In the genomic region with DNA sequence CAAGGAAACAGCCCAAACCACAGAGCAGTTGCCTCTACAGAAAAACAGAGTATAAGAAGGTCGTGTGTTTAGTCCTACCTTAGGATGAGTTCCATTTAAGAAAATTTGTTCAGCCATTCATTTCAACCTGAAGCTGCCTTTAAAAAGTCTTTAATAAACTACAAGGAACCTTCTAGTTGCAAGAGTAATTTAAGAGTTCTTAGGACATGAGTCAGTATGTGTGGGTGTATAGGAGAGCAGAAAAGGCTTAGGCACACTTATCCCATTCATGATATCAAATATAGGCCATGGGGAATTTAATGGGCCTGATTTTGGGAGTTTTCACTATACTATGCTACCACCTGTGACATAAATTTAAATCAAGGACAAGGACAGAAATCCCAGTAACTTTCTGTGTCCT, we compare ENCODE assay signal across 23 cellular contexts.
A peak's percentile ranks its signal among the peaks of the same experiment; 100 is the strongest.
DNase-seq lines count a peak whose midpoint lies in the region; ATAC-seq, FAIRE-seq and TF ChIP-seq lines count a peak whose summit lies in the region.
"Had no signal": no experiment of that assay in that cellular context is flagged by ENCODE, and none has a peak within 500 bp of the region (broad histone marks: within the 10 kb centered on the region; RNA-seq: fewer than 3 reads in every experiment).

No MANE protein-coding gene starts in this region.

- H3K4me1 ChIP-seq in HCT116 (ENCODE audit: control insufficient read depth in 1 of 2, insufficient read depth in 2 of 2, low read length in 2 of 2) (peaks cover 0 to 9% of the 10 kb centered on the region in 2 experiments; a peak in 1 of 4 replicates), astrocyte (ENCODE audit: insufficient read depth, low read length) (peaks cover 4% of the 10 kb centered on the region), Karpas-422 (ENCODE audit: low read length) (no peaks in the 10 kb centered on the region), BE2C (no peaks in the 10 kb centered on the region), mucosa of descending colon (ENCODE audit: low read depth) (no peaks in the 10 kb centered on the region)
- H3K4me1 ChIP-seq: right lobe of liver had no signal

- H3K9ac ChIP-seq in HCT116 (ENCODE audit: low read length) (no peak overlapping the region), astrocyte (ENCODE audit: low read length) (no peak overlapping the region), Karpas-422 (ENCODE audit: low read length) (no peak overlapping the region)

- H3K4me3 Mint-ChIP-seq in astrocyte (ENCODE audit: unreplicated experiment): no peak overlapping the region
- H3K4me3 Mint-ChIP-seq: activated CD4-positive, alpha-beta memory T cell treated with anti-CD3 and anti-CD28 coated beads, Interleukin-2, amount 10 ng/mL, durations not matched to agents 7 days and 5 days; activated naive CD4-positive, alpha-beta T cell treated with anti-CD3 and anti-CD28 coated beads, Interleukin-2, amount 50 U/mL, for 24 hours; IgD-negative memory B cell; nephron had no signal

- peak overlapping the region; percentile 27; the same call in 1 of the 2 replicates for H3K4me2 ChIP-seq in HCT116 (ENCODE audit: low read length)
- H3K4me2 ChIP-seq in astrocyte (ENCODE audit: low read length): peak overlapping the region; percentile 3
- no peak overlapping the region for H3K4me2 ChIP-seq in Karpas-422 (ENCODE audit: low read depth, low read length, poor library complexity, severe bottlenecking)

- H3K27me3 Mint-ChIP-seq in astrocyte (ENCODE audit: low read depth, unreplicated experiment): no peaks in the 10 kb centered on the region
- H3K27me3 Mint-ChIP-seq: activated CD4-positive, alpha-beta memory T cell treated with anti-CD3 and anti-CD28 coated beads, Interleukin-2, amount 10 ng/mL, durations not matched to agents 7 days and 5 days had no signal

- DNase-seq in HCT116 (ENCODE audit: low read depth, low spot score): no peak
- DNase-seq in astrocyte (ENCODE audit: low read depth): peak; percentile 56
- DNase-seq in iris pigment epithelial cell (ENCODE audit: low read depth): peak; percentile 46
- no peak for DNase-seq in Karpas-422
- DNase-seq in BE2C: no peak
- no peak for DNase-seq in mucosa of descending colon
- DNase-seq in NCI-H1105 (lab: John Stamatoyannopoulos, UW): no peak
- DNase-seq: activated CD4-positive, alpha-beta memory T cell treated with anti-CD3 and anti-CD28 coated beads, Interleukin-2, amount 10 ng/mL, durations not matched to agents 7 days and 5 days; glutamatergic neuron; kidney; NCI-H2081 treated with DMSO at 0.1 percent for 48 hours; NCI-H82; ovary; right lobe of liver; stimulated activated CD4-positive, alpha-beta T cell treated with anti-CD3 and anti-CD28 coated beads, Interleukin-15, amount 100 ng/mL, for 24 hours; stimulated activated naive CD4-positive, alpha-beta T cell treated with Interleukin-2 at 50 U/mL for 16 hours had no signal

- ATAC-seq in HCT116: no peak
- ATAC-seq in mucosa of descending colon: no peak
- ATAC-seq: right lobe of liver had no signal

- CTCF ChIA-PET in HCT116 (lab: Charles Lee): no interaction called here

- no peak overlapping the region for H3K4me3 ChIP-seq in HCT116 (replicated peaks in 1 of 2; ENCODE audit: low read depth in 1 of 2, low read length in 2 of 2)
- no peak overlapping the region for H3K4me3 ChIP-seq in astrocyte (ENCODE audit: insufficient read depth, low read depth, low read length)
- H3K4me3 ChIP-seq in Karpas-422 (ENCODE audit: low read length): no peak overlapping the region
- H3K4me3 ChIP-seq in BE2C (ENCODE audit: low read depth, low read length): no peak overlapping the region
- no peak overlapping the region for H3K4me3 ChIP-seq in mucosa of descending colon
- H3K4me3 ChIP-seq: ovary, right lobe of liver had no signal

- H3K4me1 Mint-ChIP-seq in astrocyte (ENCODE audit: low read depth, unreplicated experiment): peaks cover 16% of the 10 kb centered on the region
- H3K4me1 Mint-ChIP-seq: activated CD4-positive, alpha-beta memory T cell treated with anti-CD3 and anti-CD28 coated beads, Interleukin-2, amount 10 ng/mL, durations not matched to agents 7 days and 5 days; activated naive CD4-positive, alpha-beta T cell treated with anti-CD3 and anti-CD28 coated beads, Interleukin-2, amount 50 U/mL, for 24 hours; IgD-negative memory B cell; nephron had no signal

- no peaks in the 10 kb centered on the region for H3K36me3 Mint-ChIP-seq in astrocyte (ENCODE audit: low read depth, unreplicated experiment)
- H3K36me3 Mint-ChIP-seq: activated naive CD4-positive, alpha-beta T cell treated with anti-CD3 and anti-CD28 coated beads, Interleukin-2, amount 50 U/mL, for 24 hours; IgD-negative memory B cell had no signal

- intact Hi-C loops in HCT116 (cut with micrococcal nuclease): no loop called here
- intact Hi-C loops in mucosa of descending colon (cut with DNase I, micrococcal nuclease): no loop called here

- no peak for TF ChIP-seq RAD21 in HCT116 (IDR thresholded peaks at IDR 0.05; ENCODE audit: low read depth)

- no peaks in the 10 kb centered on the region for H3K79me2 ChIP-seq in HCT116 (ENCODE audit: insufficient read depth, low read length)
- no peaks in the 10 kb centered on the region for H3K79me2 ChIP-seq in astrocyte (ENCODE audit: insufficient read depth, low read length)
- H3K79me2 ChIP-seq in Karpas-422 (ENCODE audit: low read length): no peaks in the 10 kb centered on the region

- no TSS peak for BruUV-seq in HCT116 (replicated peaks; lab: Mats Ljungman, UMichigan)

- H3K27ac ChIP-seq in HCT116 (ENCODE audit: low read depth, low read length) (no peak overlapping the region), astrocyte (ENCODE audit: low read depth, low read length) (no peak overlapping the region), Karpas-422 (ENCODE audit: low read length) (no peak overlapping the region)
- H3K27ac ChIP-seq: ovary, right lobe of liver, RWPE1 had no signal

- H3K9me3 ChIP-seq in HCT116 (ENCODE audit: control insufficient read depth in 1 of 2, insufficient read depth in 1 of 2, low read depth in 1 of 2, low read length in 2 of 2) (no peaks in the 10 kb centered on the region), astrocyte (ENCODE audit: insufficient read depth, low read depth, low read length) (no peaks in the 10 kb centered on the region), Karpas-422 (ENCODE audit: low read length) (peaks cover 16% of the 10 kb centered on the region; the same call in 1 of the 2 replicates), BE2C (no peaks in the 10 kb centered on the region), mucosa of descending colon (no peaks in the 10 kb centered on the region)
- H3K9me3 ChIP-seq: ovary, right lobe of liver had no signal

- no peaks in the 10 kb centered on the region for H3K27me3 ChIP-seq in HCT116 (ENCODE audit: insufficient read depth, low read length)
- H3K27me3 ChIP-seq in astrocyte (ENCODE audit: insufficient read depth, low read length): no peaks in the 10 kb centered on the region
- no peaks in the 10 kb centered on the region for H3K27me3 ChIP-seq in Karpas-422 (ENCODE audit: low read length)
- no peaks in the 10 kb centered on the region for H3K27me3 ChIP-seq in BE2C
- H3K27me3 ChIP-seq: ovary, right lobe of liver had no signal

- peak overlapping the region; percentile 70 for H3K27ac Mint-ChIP-seq in astrocyte (ENCODE audit: unreplicated experiment)
- H3K27ac Mint-ChIP-seq: activated CD4-positive, alpha-beta memory T cell treated with anti-CD3 and anti-CD28 coated beads, Interleukin-2, amount 10 ng/mL, durations not matched to agents 7 days and 5 days; activated naive CD4-positive, alpha-beta T cell treated with anti-CD3 and anti-CD28 coated beads, Interleukin-2, amount 50 U/mL, for 24 hours; activated T-helper 2 cell treated with anti-CD3 and anti-CD28 coated beads, Interferon-gamma antibody, Interleukin-2, Interleukin-4, amounts not matched to agents 10 μg/mL and 5 μg/mL and 100 μg/mL, durations not matched to agents 14 hours and 24 hours and 36 hours; IgD-negative memory B cell; nephron had no signal

- no peak for TF ChIP-seq POLR2A in HCT116 (IDR thresholded peaks at IDR 0.05; ENCODE audit: borderline replicate concordance, extremely low read depth, insufficient read depth, insufficient read length)

- FAIRE-seq in astrocyte (lab: Jason Lieb, UNC): no peak
- FAIRE-seq: endometrium, GM12891, kidney had no signal

- no peaks in the 10 kb centered on the region for H3K36me3 ChIP-seq in HCT116 (ENCODE audit: control insufficient read depth in 1 of 2, insufficient read depth in 2 of 2, low read length in 2 of 2)
- H3K36me3 ChIP-seq in astrocyte (ENCODE audit: insufficient read depth, low read length): no peaks in the 10 kb centered on the region
- no peaks in the 10 kb centered on the region for H3K36me3 ChIP-seq in Karpas-422 (ENCODE audit: insufficient read depth, low read length)
- no peaks in the 10 kb centered on the region for H3K36me3 ChIP-seq in BE2C
- no peaks in the 10 kb centered on the region for H3K36me3 ChIP-seq in mucosa of descending colon (ENCODE audit: low read depth)
- H3K36me3 ChIP-seq: ovary, right lobe of liver had no signal

- peak overlapping the region; percentile 10 for H2AFZ ChIP-seq in HCT116 (ENCODE audit: low read depth, low read length, poor library complexity, severe bottlenecking)
- no peak overlapping the region for H2AFZ ChIP-seq in astrocyte (ENCODE audit: low read depth, low read length)
- H2AFZ ChIP-seq in Karpas-422 (ENCODE audit: low read length): no peak overlapping the region

- TF ChIP-seq CTCF in HCT116 (IDR thresholded peaks at IDR 0.05 in 2 of 3, conservative IDR thresholded peaks at IDR 0.05 in 1 of 3; ENCODE audit: borderline replicate concordance in 1 of 3, insufficient read depth in 1 of 3, low read depth in 2 of 3, low read length in 2 of 3) (no peak), astrocyte (IDR thresholded peaks at IDR 0.05; ENCODE audit: insufficient read depth, low read depth, low read length) (no peak), BE2C (IDR thresholded peaks at IDR 0.05; ENCODE audit: low read depth, low read length) (no peak), mucosa of descending colon (IDR thresholded peaks at IDR 0.05) (no peak)

- no peaks in the 10 kb centered on the region for H4K20me1 ChIP-seq in HCT116 (ENCODE audit: insufficient read depth)
- no peaks in the 10 kb centered on the region for H4K20me1 ChIP-seq in astrocyte (ENCODE audit: insufficient read depth, low read length)
- no peaks in the 10 kb centered on the region for H4K20me1 ChIP-seq in Karpas-422 (ENCODE audit: insufficient read depth, low read depth, low read length)

- RAD21 ChIA-PET in HCT116 (lab: Charles Lee; ENCODE audit: low non-redundant PET in 1 of 2, low total read pairs in 2 of 2, uncharacterized antibody in 2 of 2, unreplicated experiment in 2 of 2): no interaction called here

- no peaks in the 10 kb centered on the region for H3K9me3 Mint-ChIP-seq in astrocyte (ENCODE audit: unreplicated experiment)
- H3K9me3 Mint-ChIP-seq: activated CD4-positive, alpha-beta memory T cell treated with anti-CD3 and anti-CD28 coated beads, Interleukin-2, amount 10 ng/mL, durations not matched to agents 7 days and 5 days; activated naive CD4-positive, alpha-beta T cell treated with anti-CD3 and anti-CD28 coated beads, Interleukin-2, amount 50 U/mL, for 24 hours; activated T-helper 2 cell treated with anti-CD3 and anti-CD28 coated beads, Interferon-gamma antibody, Interleukin-2, Interleukin-4, amounts not matched to agents 10 μg/mL and 5 μg/mL and 100 μg/mL, durations not matched to agents 14 hours and 24 hours and 36 hours; IgD-negative memory B cell; nephron had no signal

- H3K9me2 ChIP-seq in HCT116 (ENCODE audit: insufficient read depth) (no peaks in the 10 kb centered on the region), Karpas-422 (replicated peaks; ENCODE audit: insufficient read depth, low read length) (no peaks in the 10 kb centered on the region)

- POLR2A ChIA-PET in HCT116 (lab: Charles Lee): no interaction called here

Comparison
In these comparisons a context has a peak if more than half of its experiments do, and no peak if none do; other contexts are left out.
1. DNase-seq: peak in astrocyte (single experiment) and iris pigment epithelial cell (single experiment); none in HCT116 (single experiment), Karpas-422 (single experiment), BE2C (single experiment), mucosa of descending colon (0 of 3) and NCI-H1105 (single experiment).